ENCODE assay signal across 16 cellular contexts in genomic region chr2:26312471-26312870, GRCh38. TPM values are rescaled to one million over a fixed set of nuclear protein-coding genes. Genes with fewer than 3 reads are reported as not detected.
DNase-seq lines count a peak whose midpoint lies in the region; ATAC-seq and TF ChIP-seq lines count a peak whose summit lies in the region.
"Had no signal": no experiment of that assay in that cellular context is flagged by ENCODE, and none has a peak within 500 bp of the region (broad histone marks: within the 10 kb centered on the region; RNA-seq: fewer than 3 reads in every experiment).

No MANE protein-coding gene starts in this region.

- no peaks in the 10 kb centered on the region for H3K79me2 ChIP-seq in mammary epithelial cell (ENCODE audit: insufficient read depth, low read length)
- no peaks in the 10 kb centered on the region for H3K79me2 ChIP-seq in neural progenitor cell (ENCODE audit: low read depth)

- no peaks in the 10 kb centered on the region for H4K20me1 ChIP-seq in mammary epithelial cell (ENCODE audit: insufficient read depth, low read length)
- no peaks in the 10 kb centered on the region for H4K20me1 ChIP-seq in neural progenitor cell (ENCODE audit: low read depth)

- H3K36me3 ChIP-seq in mammary epithelial cell (ENCODE audit: insufficient read depth, low read length), result no peaks in the 10 kb centered on the region
- no peaks in the 10 kb centered on the region for H3K36me3 ChIP-seq in breast epithelium
- H3K36me3 ChIP-seq in neural progenitor cell, result no peaks in the 10 kb centered on the region
- no peaks in the 10 kb centered on the region for H3K36me3 ChIP-seq in Peyer's patch
- H3K36me3 ChIP-seq: HAP-1 had no signal

- BruUV-seq in mammary epithelial cell (replicated peaks; lab: Mats Ljungman, UMichigan), result no TSS peak

- no peak overlapping the region for H3K27ac ChIP-seq in mammary epithelial cell (ENCODE audit: insufficient read depth, low read depth, low read length)
- H3K27ac ChIP-seq in breast epithelium, result no peak overlapping the region
- H3K27ac ChIP-seq in neural progenitor cell, result no peak overlapping the region
- no peak overlapping the region for H3K27ac ChIP-seq in Peyer's patch
- H3K27ac ChIP-seq: 22Rv1, HL-60 had no signal

- H3K4me3 ChIP-seq in mammary epithelial cell (replicated peaks in 1 of 3; ENCODE audit: insufficient read depth in 1 of 3, low read depth in 2 of 3, low read length in 3 of 3) (no peak overlapping the region), breast epithelium (no peak overlapping the region), neural progenitor cell (no peak overlapping the region), Peyer's patch (no peak overlapping the region)
- H3K4me3 ChIP-seq: HAP-1 had no signal

- H3K27ac Mint-ChIP-seq in neural progenitor cell, result peak overlapping the region; percentile 66
- H3K27ac Mint-ChIP-seq: CD8-positive, alpha-beta T cell had no signal

- no peaks in the 10 kb centered on the region for H3K9me3 Mint-ChIP-seq in neural progenitor cell
- H3K9me3 Mint-ChIP-seq: CD8-positive, alpha-beta T cell had no signal

- no peaks in the 10 kb centered on the region for H3F3A ChIP-seq in neural progenitor cell (ENCODE audit: low read depth)

- peaks cover 2% of the 10 kb centered on the region for H3K36me3 Mint-ChIP-seq in neural progenitor cell

- ATAC-seq in esophagus mucosa, result peak; percentile 85
- ATAC-seq: CD8-positive, alpha-beta T cell had no signal

- 83% methylated on average over 7 of the region's 9 CpGs for WGBS in mammary epithelial cell (ENCODE audit: low coverage, missing lambda C conversion rate)

- TF ChIP-seq CTCF in mammary epithelial cell (conservative IDR thresholded peaks at IDR 0.05 in 1 of 2, IDR thresholded peaks at IDR 0.05 in 1 of 2; ENCODE audit: extremely low read depth in 1 of 2, insufficient read depth in 1 of 2, low read depth in 1 of 2, low read length in 2 of 2) (no peak), breast epithelium (IDR thresholded peaks at IDR 0.05) (no peak), neural progenitor cell (IDR thresholded peaks at IDR 0.05) (no peak), Peyer's patch (IDR thresholded peaks at IDR 0.05) (no peak)

- H3K9me3 ChIP-seq in mammary epithelial cell (replicated peaks; ENCODE audit: insufficient read depth, low read length) (no peaks in the 10 kb centered on the region), breast epithelium (no peaks in the 10 kb centered on the region), neural progenitor cell (ENCODE audit: low read depth) (no peaks in the 10 kb centered on the region), Peyer's patch (no peaks in the 10 kb centered on the region)
- H3K9me3 ChIP-seq: HAP-1 had no signal

- dilution Hi-C loops in mammary epithelial cell (cut with HindIII; ENCODE audit: low sequenced_read_pairs), result no loop called here

- H3K27me3 ChIP-seq in mammary epithelial cell (ENCODE audit: insufficient read depth, low read length), result no peaks in the 10 kb centered on the region
- no peaks in the 10 kb centered on the region for H3K27me3 ChIP-seq in breast epithelium
- H3K27me3 ChIP-seq in neural progenitor cell, result no peaks in the 10 kb centered on the region
- no peaks in the 10 kb centered on the region for H3K27me3 ChIP-seq in Peyer's patch

- no peaks in the 10 kb centered on the region for H3K27me3 Mint-ChIP-seq in neural progenitor cell (ENCODE audit: insufficient read depth, low read depth)

- H3K4me2 ChIP-seq in mammary epithelial cell (ENCODE audit: insufficient read depth, low read depth, low read length), result no peak overlapping the region
- H3K4me2 ChIP-seq in neural progenitor cell, result no peak overlapping the region

- TF ChIP-seq POLR2A in breast epithelium (IDR thresholded peaks at IDR 0.05), result no peak
- no peak for TF ChIP-seq POLR2A in Peyer's patch (IDR thresholded peaks at IDR 0.05)

- intact Hi-C loops in mammary epithelial cell (cut with micrococcal nuclease), result no loop called here
- intact Hi-C loops in breast epithelium (cut with DNase I; ENCODE audit: low total_unique reads), result no loop called here

- DNase-seq in mammary epithelial cell (peak; percentile 71), breast epithelium (ENCODE audit: low spot score in 2 of 2) (no peak), neural progenitor cell (ENCODE audit: low spot score) (no peak), putamen (ENCODE audit: low spot score) (no peak), NCI-H2227 treated with DMSO at 0.1 percent for 48 hours (lab: John Stamatoyannopoulos, UW) (no peak), Peyer's patch (no peak), NCI-H774 (lab: John Stamatoyannopoulos, UW) (no peak)
- DNase-seq: CD8-positive, alpha-beta T cell; COR-L47; DND-41; GDM1 had no signal

- H3K9ac ChIP-seq in mammary epithelial cell (ENCODE audit: insufficient read depth, low read length) (no peak overlapping the region), neural progenitor cell (no peak overlapping the region)

- H3K4me1 Mint-ChIP-seq in neural progenitor cell, result peaks cover 6% of the 10 kb centered on the region
- H3K4me1 Mint-ChIP-seq: CD14-positive monocyte had no signal

- H2AFZ ChIP-seq in mammary epithelial cell (ENCODE audit: low read depth, low read length), result no peak overlapping the region
- no peak overlapping the region for H2AFZ ChIP-seq in neural progenitor cell (replicated peaks)

- no peak overlapping the region for H3K4me3 Mint-ChIP-seq in neural progenitor cell
- H3K4me3 Mint-ChIP-seq: CD14-positive monocyte; CD8-positive, alpha-beta T cell had no signal

- CTCF ChIA-PET in mammary epithelial cell (lab: Charles Lee; ENCODE audit: low non-redundant PET), result interaction anchor here (0.6 kb wide), 1 partner anchor 15 kb away, joined by 3 read pairs; no protein-coding TSS in a partner anchor

- H3K4me1 ChIP-seq in mammary epithelial cell (ENCODE audit: insufficient read depth, low read length), result peaks cover 12% of the 10 kb centered on the region
- H3K4me1 ChIP-seq in breast epithelium, result no peaks in the 10 kb centered on the region
- H3K4me1 ChIP-seq in neural progenitor cell, result no peaks in the 10 kb centered on the region
- H3K4me1 ChIP-seq in Peyer's patch, result no peaks in the 10 kb centered on the region
- H3K4me1 ChIP-seq: HAP-1 had no signal

- in situ Hi-C loops in mammary epithelial cell (cut with MboI; ENCODE audit: low sequenced_read_pairs in 2 of 2), result no loop called here

RNA-seq across cellular contexts. Expression of gene SELENOI, which starts 33.5 kb away (rescaled TPM):
- total RNA-seq in mammary epithelial cell (10 to 100 TPM; 42.7 to 64.1 TPM), breast epithelium (10 to 100 TPM in 2 of 3 donors, 1 to 10 TPM in 1; 6.6 to 26.3 (median 17.4) TPM), esophagus mucosa (32.1 TPM), neural progenitor cell (ENCODE audit: low replicate concordance) (32.1 and 51.8 TPM in 2 replicates), Peyer's patch (10 to 100 TPM; 28.1 to 82.1 (median 51.2) TPM)
- 16.8 TPM for polyA plus RNA-seq in mammary epithelial cell
- 96.3 TPM for polyA minus RNA-seq in mammary epithelial cell

RNA-seq across cellular contexts. Expression of gene ADGRF3, which starts 34.1 kb away (rescaled TPM):
- total RNA-seq in mammary epithelial cell (under 1 TPM; 0.17 to 0.45 TPM), breast epithelium (under 1 TPM in 1 of 3 donors, not detected in 2; under 0.01 TPM), esophagus mucosa (0.04 TPM), neural progenitor cell (ENCODE audit: low replicate concordance) (0.04 and 0.06 TPM in 2 replicates), Peyer's patch (1 to 10 TPM in 1 of 4 donors, not detected in 3; 4.1 TPM)
- 0.07 TPM for polyA plus RNA-seq in mammary epithelial cell
- not detected for polyA minus RNA-seq in mammary epithelial cell
- polyA plus RNA-seq: CD14-positive monocyte had no signal
